In the genomic region with DNA sequence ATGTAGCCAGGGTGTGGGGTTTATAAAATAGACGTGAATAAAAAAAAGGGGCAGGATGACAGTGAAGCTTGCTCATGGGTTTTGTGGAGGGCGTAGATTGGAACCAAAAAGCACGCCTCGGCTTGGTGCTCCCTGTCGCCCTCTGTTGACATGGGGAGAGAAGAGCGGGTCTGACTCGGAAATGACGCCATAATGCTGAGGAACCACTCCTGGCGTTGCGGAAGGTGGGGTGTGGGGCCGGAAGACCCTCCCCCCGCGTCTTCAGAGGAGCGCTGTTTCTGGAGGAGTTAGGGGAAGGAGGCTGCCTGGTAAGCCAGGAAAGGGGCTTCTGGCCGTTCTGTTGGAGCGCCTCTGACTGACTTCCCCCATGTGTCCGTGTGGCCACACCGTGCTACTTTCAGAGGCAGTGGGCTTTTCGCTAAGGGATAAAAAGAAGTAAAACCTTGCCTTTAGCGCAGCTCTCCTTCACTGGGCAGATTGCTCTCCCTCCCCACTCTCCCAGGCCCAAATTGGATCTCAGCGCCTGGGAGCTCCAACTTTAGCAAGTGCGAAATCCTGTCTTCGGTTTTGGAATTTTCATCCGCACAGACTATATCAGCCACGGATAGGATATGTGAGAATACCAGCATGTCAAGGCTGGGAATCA, we compare ENCODE assay signal across 8 cellular contexts. TPM values are rescaled to one million over a fixed set of nuclear protein-coding genes. Genes with fewer than 3 reads are reported as not detected.
A peak's percentile ranks its signal among the peaks of the same experiment; 100 is the strongest.
DNase-seq lines count a peak whose midpoint lies in the region; ATAC-seq, FAIRE-seq and TF ChIP-seq lines count a peak whose summit lies in the region.

No MANE protein-coding gene starts in this region.

- in situ Hi-C loops in HepG2 (cut with HindIII; ENCODE audit: extremely low pct_ligation_motif_present, low pct_unique_long_range_greater_than_20kb), result no loop called here

- intact Hi-C loops in HepG2 (cut with micrococcal nuclease; ENCODE audit: unreplicated experiment), result loop anchor here (1.0 to 2.0 kb wide), 2 partner anchors 42 to 73 kb away; a partner anchor contains a TSS

- FAIRE-seq in HepG2 (lab: Jason Lieb, UNC), result no peak

- no TSS peak for BruUV-seq in HepG2 (replicated peaks; lab: Mats Ljungman, UMichigan)

- no peak for TF ChIP-seq EP300 in HepG2 (IDR thresholded peaks at IDR 0.05; ENCODE audit: low read depth in 2 of 2, low read length in 2 of 2)
- TF ChIP-seq EP300 in HepG2 (CRISPR knock-in tag; IDR thresholded peaks at IDR 0.05; ENCODE audit: borderline replicate concordance), result no peak

- peak overlapping the region; percentile 5 for H3K27ac ChIP-seq in HepG2 (ENCODE audit: extremely low read length, insufficient read depth, low read length)

- H3K27me3 ChIP-seq in HepG2 (ENCODE audit: control insufficient read depth in 1 of 2, insufficient read depth in 2 of 2, low read length in 2 of 2), result no peaks in the 10 kb centered on the region

- 53% methylated on average over 25 of the region's 25 CpGs for WGBS in HepG2 (ENCODE audit: low lambda C conversion rate)

- DNase-seq in 8988T (peak; percentile 62), NCI-H345 (lab: John Stamatoyannopoulos, UW) (peak; percentile 55), dermis blood vessel endothelial cell (peak; percentile 88), HepG2 (ENCODE audit: low spot score) (peak; percentile 61)
- DNase-seq in activated CD4-positive, alpha-beta T cell treated with anti-CD3 and anti-CD28 coated beads, Interleukin-2, amount 50 U/mL, for 1 hour, result peak; percentile 75
- peak; percentile 72 for DNase-seq in stimulated activated CD4-positive, alpha-beta T cell treated with anti-CD3 and anti-CD28 coated beads, Interleukin-2, amount 100 ng/mL, for 4 hours (ENCODE audit: low read depth)

- POLR2A ChIA-PET in HepG2 (lab: Yijun Ruan, JAX), result interaction anchor here (0.7 to 1.1 kb wide), 2 partner anchors 54 to 72 kb away, joined by 3 read pairs; a partner anchor contains a TSS

- CTCF ChIA-PET in HepG2 (lab: Yijun Ruan, JAX; ENCODE audit: low intra/inter-chr PET ratio, low total read pairs), result interaction anchor here (0.9 kb wide), 1 partner anchor 126 kb away, joined by 4 read pairs; no protein-coding TSS in a partner anchor

- H3K4me3 ChIP-seq in HepG2 (replicated peaks in 1 of 3; ENCODE audit: insufficient read depth in 1 of 3, low read depth in 2 of 3, low read length in 3 of 3), result peak overlapping the region; percentile 52 to 72 (median 53)

- H3K4me2 ChIP-seq in HepG2 (ENCODE audit: low read depth, low read length), result peak overlapping the region; percentile 33

- H3K79me2 ChIP-seq in HepG2 (ENCODE audit: insufficient read depth, low read length), result peaks cover 12% of the 10 kb centered on the region

- H3K9me3 ChIP-seq in HepG2 (ENCODE audit: low read length), result no peaks in the 10 kb centered on the region

- H3K4me1 ChIP-seq in HepG2 (ENCODE audit: insufficient read depth, low read length), result no peaks in the 10 kb centered on the region

- ATAC-seq in GM18505 (IDR thresholded peaks at IDR 0.05; ENCODE audit: unreplicated experiment) (peak; percentile 97), HG02981 (IDR thresholded peaks at IDR 0.05; ENCODE audit: unreplicated experiment) (peak; percentile 95), HepG2 (peak; percentile 89)

- peak overlapping the region; percentile 62 for H2AFZ ChIP-seq in HepG2 (ENCODE audit: low read length)

- H3K36me3 ChIP-seq in HepG2 (replicated peaks in 1 of 2; ENCODE audit: control insufficient read depth in 1 of 2, insufficient read depth in 2 of 2, low read length in 2 of 2), result 0 out of 5 replicates have a peak, but pooled peaks cover 0 to under 1% of the 10 kb centered on the region in 2 experiments

- no peaks in the 10 kb centered on the region for H4K20me1 ChIP-seq in HepG2 (ENCODE audit: insufficient read depth, low read length)

- peak; percentile 44; the same call in 1 of the 2 replicates for TF ChIP-seq RAD21 in HepG2 (CRISPR knock-in tag; IDR thresholded peaks at IDR 0.05)

- peak; percentile 87 for TF ChIP-seq CTCF in HepG2 (CRISPR knock-in tag; IDR thresholded peaks at IDR 0.05)

- TF ChIP-seq POLR2A in GM18505 (IDR thresholded peaks at IDR 0.05; ENCODE audit: borderline replicate concordance, extremely low read depth, insufficient read depth, insufficient read length) (peak; percentile 88), HepG2 (IDR thresholded peaks at IDR 0.05; ENCODE audit: insufficient read depth in 1 of 2, low read depth in 2 of 2, low read length in 2 of 2) (peak; percentile 27 to 79; a peak in 3 of 4 replicates)

- peak overlapping the region; percentile 60 for H3K9ac ChIP-seq in HepG2 (ENCODE audit: insufficient read depth, low read depth, low read length)

TF ChIP-seq in HepG2, 621 proteins besides CTCF, POLR2A, EP300 and RAD21 (continues in another document):
- TF ChIP-seq SALL1 (CRISPR knock-in tag; IDR thresholded peaks at IDR 0.05), result peak; percentile 47; the same call in 1 of the 2 replicates
- TF ChIP-seq, protein P1, sequence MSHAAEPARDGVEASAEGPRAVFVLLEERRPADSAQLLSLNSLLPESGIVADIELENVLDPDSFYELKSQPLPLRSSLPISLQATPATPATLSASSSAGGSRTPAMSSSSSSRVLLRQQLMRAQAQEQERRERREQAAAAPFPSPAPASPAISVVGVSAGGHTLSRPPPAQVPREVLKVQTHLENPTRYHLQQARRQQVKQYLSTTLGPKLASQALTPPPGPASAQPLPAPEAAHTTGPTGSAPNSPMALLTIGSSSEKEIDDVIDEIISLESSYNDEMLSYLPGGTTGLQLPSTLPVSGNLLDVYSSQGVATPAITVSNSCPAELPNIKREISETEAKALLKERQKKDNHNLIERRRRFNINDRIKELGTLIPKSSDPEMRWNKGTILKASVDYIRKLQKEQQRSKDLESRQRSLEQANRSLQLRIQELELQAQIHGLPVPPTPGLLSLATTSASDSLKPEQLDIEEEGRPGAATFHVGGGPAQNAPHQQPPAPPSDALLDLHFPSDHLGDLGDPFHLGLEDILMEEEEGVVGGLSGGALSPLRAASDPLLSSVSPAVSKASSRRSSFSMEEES (CRISPR knock-in tag; IDR thresholded peaks at IDR 0.05), result no peak
- TF ChIP-seq, protein P2, sequence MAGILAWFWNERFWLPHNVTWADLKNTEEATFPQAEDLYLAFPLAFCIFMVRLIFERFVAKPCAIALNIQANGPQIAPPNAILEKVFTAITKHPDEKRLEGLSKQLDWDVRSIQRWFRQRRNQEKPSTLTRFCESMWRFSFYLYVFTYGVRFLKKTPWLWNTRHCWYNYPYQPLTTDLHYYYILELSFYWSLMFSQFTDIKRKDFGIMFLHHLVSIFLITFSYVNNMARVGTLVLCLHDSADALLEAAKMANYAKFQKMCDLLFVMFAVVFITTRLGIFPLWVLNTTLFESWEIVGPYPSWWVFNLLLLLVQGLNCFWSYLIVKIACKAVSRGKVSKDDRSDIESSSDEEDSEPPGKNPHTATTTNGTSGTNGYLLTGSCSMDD (CRISPR knock-in tag; IDR thresholded peaks at IDR 0.05), result no peak

RNA-seq across cellular contexts. Expression of a gene that starts 42.8 kb away (rescaled TPM):
- 8.3 and 20.4 TPM in 2 replicates for total RNA-seq in dermis blood vessel endothelial cell
- 23.1 and 26.8 TPM in 2 replicates for total RNA-seq in HepG2 (2016; rRNA removed; fragmentation: Illumina TruSeq; extraction: Trizol)
- total RNA-seq in HepG2 (2016; cell fraction: cytosol; rRNA removed; fragmentation: Illumina TruSeq; extraction: Trizol; ENCODE audit: low read depth), result 5.4 and 7.7 TPM in 2 replicates
- 21.3 and 27.5 TPM in 2 replicates for total RNA-seq in HepG2 (2016; cell fraction: insoluble cytoplasmic fraction; rRNA removed; fragmentation: Illumina TruSeq; extraction: Trizol)
- 24.3 and 26.4 TPM in 2 replicates for total RNA-seq in HepG2 (2016; cell fraction: membrane; rRNA removed; fragmentation: Illumina TruSeq; extraction: Trizol)
- total RNA-seq in HepG2 (2016; cell fraction: nucleus; rRNA removed; fragmentation: Illumina TruSeq; extraction: Trizol), result 11.8 and 13.5 TPM in 2 replicates
- 8.6 and 11.7 TPM in 2 replicates for polyA plus RNA-seq in HepG2 (2011; rRNA removed)
- 2.6 and 4.0 TPM in 2 replicates for polyA plus RNA-seq in HepG2 (2011; cell fraction: cytosol; rRNA removed)
- 2.6 and 5.8 TPM in 2 replicates for polyA plus RNA-seq in HepG2 (2011; cell fraction: nucleus; rRNA removed)
- 9.9 and 13.0 TPM in 2 replicates for polyA plus RNA-seq in HepG2 (2012)
- polyA plus RNA-seq in HepG2 (2016; cell fraction: cytosol; fragmentation: Illumina TruSeq; extraction: Trizol; ENCODE audit: low read depth), result 10.7 and 12.2 TPM in 2 replicates
- polyA plus RNA-seq in HepG2 (2016; cell fraction: insoluble cytoplasmic fraction; fragmentation: Illumina TruSeq; extraction: Trizol; ENCODE audit: low read depth), result 23.9 and 24.5 TPM in 2 replicates
- polyA plus RNA-seq in HepG2 (2016; cell fraction: membrane; fragmentation: Illumina TruSeq; extraction: Trizol; ENCODE audit: low read depth), result 19.9 and 21.8 TPM in 2 replicates
- polyA plus RNA-seq in HepG2 (2016; cell fraction: nucleus; fragmentation: Illumina TruSeq; extraction: Trizol; ENCODE audit: insufficient read depth, low read depth), result 11.0 and 14.0 TPM in 2 replicates
- 3.7 and 6.9 TPM in 2 replicates for polyA minus RNA-seq in HepG2 (2011; rRNA and poly(A)+ RNA removed; ENCODE audit: low replicate concordance)
- polyA minus RNA-seq in HepG2 (2011; cell fraction: cytosol; rRNA and poly(A)+ RNA removed), result 9.6 and 11.5 TPM in 2 replicates
- polyA minus RNA-seq in HepG2 (2011; cell fraction: nucleus; rRNA and poly(A)+ RNA removed), result 16.8 and 20.2 TPM in 2 replicates

RNA-seq across cellular contexts. Expression of a gene that starts 44.7 kb away (rescaled TPM):
- 14.0 and 16.2 TPM in 2 replicates for total RNA-seq in dermis blood vessel endothelial cell
- 9.7 and 14.8 TPM in 2 replicates for total RNA-seq in HepG2 (2016; rRNA removed; fragmentation: Illumina TruSeq; extraction: Trizol)
- total RNA-seq in HepG2 (2016; cell fraction: cytosol; rRNA removed; fragmentation: Illumina TruSeq; extraction: Trizol; ENCODE audit: low read depth), result 2.8 and 3.6 TPM in 2 replicates
- 9.9 and 13.5 TPM in 2 replicates for total RNA-seq in HepG2 (2016; cell fraction: insoluble cytoplasmic fraction; rRNA removed; fragmentation: Illumina TruSeq; extraction: Trizol)
- total RNA-seq in HepG2 (2016; cell fraction: membrane; rRNA removed; fragmentation: Illumina TruSeq; extraction: Trizol), result 3.9 and 4.5 TPM in 2 replicates
- 12.3 and 18.8 TPM in 2 replicates for total RNA-seq in HepG2 (2016; cell fraction: nucleus; rRNA removed; fragmentation: Illumina TruSeq; extraction: Trizol)
- polyA plus RNA-seq in HepG2 (2011; rRNA removed), result 9.5 and 12.4 TPM in 2 replicates
- 6.1 and 7.1 TPM in 2 replicates for polyA plus RNA-seq in HepG2 (2011; cell fraction: cytosol; rRNA removed)
- polyA plus RNA-seq in HepG2 (2011; cell fraction: nucleus; rRNA removed), result 2.9 and 3.0 TPM in 2 replicates
- 13.3 and 20.2 TPM in 2 replicates for polyA plus RNA-seq in HepG2 (2012)
- 5.2 and 5.3 TPM in 2 replicates for polyA plus RNA-seq in HepG2 (2016; cell fraction: cytosol; fragmentation: Illumina TruSeq; extraction: Trizol; ENCODE audit: low read depth)
- polyA plus RNA-seq in HepG2 (2016; cell fraction: insoluble cytoplasmic fraction; fragmentation: Illumina TruSeq; extraction: Trizol; ENCODE audit: low read depth), result 10.5 and 13.7 TPM in 2 replicates
- polyA plus RNA-seq in HepG2 (2016; cell fraction: membrane; fragmentation: Illumina TruSeq; extraction: Trizol; ENCODE audit: low read depth), result 3.5 and 4.7 TPM in 2 replicates
- 20.0 and 26.2 TPM in 2 replicates for polyA plus RNA-seq in HepG2 (2016; cell fraction: nucleus; fragmentation: Illumina TruSeq; extraction: Trizol; ENCODE audit: insufficient read depth, low read depth)
- 0.89 and 1.8 TPM in 2 replicates for polyA minus RNA-seq in HepG2 (2011; rRNA and poly(A)+ RNA removed; ENCODE audit: low replicate concordance)
- polyA minus RNA-seq in HepG2 (2011; cell fraction: cytosol; rRNA and poly(A)+ RNA removed), result 5.3 and 5.9 TPM in 2 replicates
- polyA minus RNA-seq in HepG2 (2011; cell fraction: nucleus; rRNA and poly(A)+ RNA removed), result 6.0 and 9.4 TPM in 2 replicates

Comparison
In these comparisons a context has a peak if more than half of its experiments do, and no peak if none do; other contexts are left out.
1. Peak in every context shown above with its lines: DNase-seq, ATAC-seq, H3K4me3 ChIP-seq and H3K27ac ChIP-seq.